In the genomic region with DNA sequence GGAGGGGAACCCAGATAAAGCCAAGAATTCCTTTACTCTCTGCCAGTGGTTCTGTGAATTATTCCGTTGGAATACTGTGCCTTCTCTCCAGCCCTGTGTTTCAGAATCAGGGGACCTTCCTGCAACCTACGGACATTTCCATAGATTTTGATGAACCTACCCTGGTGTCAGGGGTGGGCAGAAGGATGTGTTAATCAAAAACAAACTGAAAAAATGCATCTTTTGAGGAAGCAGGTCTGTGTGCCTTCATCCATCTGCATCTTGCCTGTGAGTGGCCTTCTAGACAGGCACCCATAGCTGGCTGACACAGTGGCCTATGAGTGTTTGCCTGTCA, we compare ENCODE assay signal across 1 cellular context.
TF ChIP-seq lines count a peak whose summit lies in the region.

No MANE protein-coding gene starts in this region.

TF ChIP-seq in GM23338, 12 proteins besides CTCF, POLR2A, EP300 and RAD21 (continued from another document):
- TF ChIP-seq, protein P1, sequence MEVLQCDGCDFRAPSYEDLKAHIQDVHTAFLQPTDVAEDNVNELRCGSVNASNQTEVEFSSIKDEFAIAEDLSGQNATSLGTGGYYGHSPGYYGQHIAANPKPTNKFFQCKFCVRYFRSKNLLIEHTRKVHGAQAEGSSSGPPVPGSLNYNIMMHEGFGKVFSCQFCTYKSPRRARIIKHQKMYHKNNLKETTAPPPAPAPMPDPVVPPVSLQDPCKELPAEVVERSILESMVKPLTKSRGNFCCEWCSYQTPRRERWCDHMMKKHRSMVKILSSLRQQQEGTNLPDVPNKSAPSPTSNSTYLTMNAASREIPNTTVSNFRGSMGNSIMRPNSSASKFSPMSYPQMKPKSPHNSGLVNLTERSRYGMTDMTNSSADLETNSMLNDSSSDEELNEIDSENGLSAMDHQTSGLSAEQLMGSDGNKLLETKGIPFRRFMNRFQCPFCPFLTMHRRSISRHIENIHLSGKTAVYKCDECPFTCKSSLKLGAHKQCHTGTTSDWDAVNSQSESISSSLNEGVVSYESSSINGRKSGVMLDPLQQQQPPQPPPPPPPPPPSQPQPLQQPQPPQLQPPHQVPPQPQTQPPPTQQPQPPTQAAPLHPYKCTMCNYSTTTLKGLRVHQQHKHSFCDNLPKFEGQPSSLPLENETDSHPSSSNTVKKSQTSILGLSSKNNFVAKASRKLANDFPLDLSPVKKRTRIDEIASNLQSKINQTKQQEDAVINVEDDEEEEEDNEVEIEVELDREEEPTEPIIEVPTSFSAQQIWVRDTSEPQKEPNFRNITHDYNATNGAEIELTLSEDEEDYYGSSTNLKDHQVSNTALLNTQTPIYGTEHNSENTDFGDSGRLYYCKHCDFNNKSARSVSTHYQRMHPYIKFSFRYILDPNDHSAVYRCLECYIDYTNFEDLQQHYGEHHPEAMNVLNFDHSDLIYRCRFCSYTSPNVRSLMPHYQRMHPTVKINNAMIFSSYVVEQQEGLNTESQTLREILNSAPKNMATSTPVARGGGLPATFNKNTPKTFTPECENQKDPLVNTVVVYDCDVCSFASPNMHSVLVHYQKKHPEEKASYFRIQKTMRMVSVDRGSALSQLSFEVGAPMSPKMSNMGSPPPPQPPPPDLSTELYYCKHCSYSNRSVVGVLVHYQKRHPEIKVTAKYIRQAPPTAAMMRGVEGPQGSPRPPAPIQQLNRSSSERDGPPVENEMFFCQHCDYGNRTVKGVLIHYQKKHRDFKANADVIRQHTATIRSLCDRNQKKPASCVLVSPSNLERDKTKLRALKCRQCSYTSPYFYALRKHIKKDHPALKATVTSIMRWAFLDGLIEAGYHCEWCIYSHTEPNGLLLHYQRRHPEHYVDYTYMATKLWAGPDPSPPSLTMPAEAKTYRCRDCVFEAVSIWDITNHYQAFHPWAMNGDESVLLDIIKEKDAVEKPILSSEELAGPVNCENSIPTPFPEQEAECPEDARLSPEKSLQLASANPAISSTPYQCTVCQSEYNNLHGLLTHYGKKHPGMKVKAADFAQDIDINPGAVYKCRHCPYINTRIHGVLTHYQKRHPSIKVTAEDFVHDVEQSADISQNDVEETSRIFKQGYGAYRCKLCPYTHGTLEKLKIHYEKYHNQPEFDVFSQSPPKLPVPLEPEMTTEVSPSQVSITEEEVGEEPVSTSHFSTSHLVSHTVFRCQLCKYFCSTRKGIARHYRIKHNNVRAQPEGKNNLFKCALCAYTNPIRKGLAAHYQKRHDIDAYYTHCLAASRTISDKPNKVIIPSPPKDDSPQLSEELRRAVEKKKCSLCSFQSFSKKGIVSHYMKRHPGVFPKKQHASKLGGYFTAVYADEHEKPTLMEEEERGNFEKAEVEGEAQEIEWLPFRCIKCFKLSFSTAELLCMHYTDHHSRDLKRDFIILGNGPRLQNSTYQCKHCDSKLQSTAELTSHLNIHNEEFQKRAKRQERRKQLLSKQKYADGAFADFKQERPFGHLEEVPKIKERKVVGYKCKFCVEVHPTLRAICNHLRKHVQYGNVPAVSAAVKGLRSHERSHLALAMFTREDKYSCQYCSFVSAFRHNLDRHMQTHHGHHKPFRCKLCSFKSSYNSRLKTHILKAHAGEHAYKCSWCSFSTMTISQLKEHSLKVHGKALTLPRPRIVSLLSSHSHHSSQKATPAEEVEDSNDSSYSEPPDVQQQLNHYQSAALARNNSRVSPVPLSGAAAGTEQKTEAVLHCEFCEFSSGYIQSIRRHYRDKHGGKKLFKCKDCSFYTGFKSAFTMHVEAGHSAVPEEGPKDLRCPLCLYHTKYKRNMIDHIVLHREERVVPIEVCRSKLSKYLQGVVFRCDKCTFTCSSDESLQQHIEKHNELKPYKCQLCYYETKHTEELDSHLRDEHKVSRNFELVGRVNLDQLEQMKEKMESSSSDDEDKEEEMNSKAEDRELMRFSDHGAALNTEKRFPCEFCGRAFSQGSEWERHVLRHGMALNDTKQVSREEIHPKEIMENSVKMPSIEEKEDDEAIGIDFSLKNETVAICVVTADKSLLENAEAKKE (CRISPR knock-in tag; IDR thresholded peaks at IDR 0.05) = no peak
- TF ChIP-seq EZH2phosphoT487 (IDR thresholded peaks at IDR 0.05; ENCODE audit: unreplicated experiment) = no peak
- TF ChIP-seq STAT1 (IDR thresholded peaks at IDR 0.05; ENCODE audit: unreplicated experiment) = no peak
- TF ChIP-seq, protein P2, sequence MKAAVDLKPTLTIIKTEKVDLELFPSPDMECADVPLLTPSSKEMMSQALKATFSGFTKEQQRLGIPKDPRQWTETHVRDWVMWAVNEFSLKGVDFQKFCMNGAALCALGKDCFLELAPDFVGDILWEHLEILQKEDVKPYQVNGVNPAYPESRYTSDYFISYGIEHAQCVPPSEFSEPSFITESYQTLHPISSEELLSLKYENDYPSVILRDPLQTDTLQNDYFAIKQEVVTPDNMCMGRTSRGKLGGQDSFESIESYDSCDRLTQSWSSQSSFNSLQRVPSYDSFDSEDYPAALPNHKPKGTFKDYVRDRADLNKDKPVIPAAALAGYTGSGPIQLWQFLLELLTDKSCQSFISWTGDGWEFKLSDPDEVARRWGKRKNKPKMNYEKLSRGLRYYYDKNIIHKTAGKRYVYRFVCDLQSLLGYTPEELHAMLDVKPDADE (IDR thresholded peaks at IDR 0.05) = no peak; the same call in 1 of the 2 replicates
- TF ChIP-seq ZNF114 (CRISPR knock-in tag; IDR thresholded peaks at IDR 0.05) = no peak
- no peak for TF ChIP-seq ZNF331 (CRISPR knock-in tag; IDR thresholded peaks at IDR 0.05; ENCODE audit: low read depth)
- no peak for TF ChIP-seq NANOG (IDR thresholded peaks at IDR 0.05; ENCODE audit: borderline replicate concordance)
- TF ChIP-seq, protein P3, sequence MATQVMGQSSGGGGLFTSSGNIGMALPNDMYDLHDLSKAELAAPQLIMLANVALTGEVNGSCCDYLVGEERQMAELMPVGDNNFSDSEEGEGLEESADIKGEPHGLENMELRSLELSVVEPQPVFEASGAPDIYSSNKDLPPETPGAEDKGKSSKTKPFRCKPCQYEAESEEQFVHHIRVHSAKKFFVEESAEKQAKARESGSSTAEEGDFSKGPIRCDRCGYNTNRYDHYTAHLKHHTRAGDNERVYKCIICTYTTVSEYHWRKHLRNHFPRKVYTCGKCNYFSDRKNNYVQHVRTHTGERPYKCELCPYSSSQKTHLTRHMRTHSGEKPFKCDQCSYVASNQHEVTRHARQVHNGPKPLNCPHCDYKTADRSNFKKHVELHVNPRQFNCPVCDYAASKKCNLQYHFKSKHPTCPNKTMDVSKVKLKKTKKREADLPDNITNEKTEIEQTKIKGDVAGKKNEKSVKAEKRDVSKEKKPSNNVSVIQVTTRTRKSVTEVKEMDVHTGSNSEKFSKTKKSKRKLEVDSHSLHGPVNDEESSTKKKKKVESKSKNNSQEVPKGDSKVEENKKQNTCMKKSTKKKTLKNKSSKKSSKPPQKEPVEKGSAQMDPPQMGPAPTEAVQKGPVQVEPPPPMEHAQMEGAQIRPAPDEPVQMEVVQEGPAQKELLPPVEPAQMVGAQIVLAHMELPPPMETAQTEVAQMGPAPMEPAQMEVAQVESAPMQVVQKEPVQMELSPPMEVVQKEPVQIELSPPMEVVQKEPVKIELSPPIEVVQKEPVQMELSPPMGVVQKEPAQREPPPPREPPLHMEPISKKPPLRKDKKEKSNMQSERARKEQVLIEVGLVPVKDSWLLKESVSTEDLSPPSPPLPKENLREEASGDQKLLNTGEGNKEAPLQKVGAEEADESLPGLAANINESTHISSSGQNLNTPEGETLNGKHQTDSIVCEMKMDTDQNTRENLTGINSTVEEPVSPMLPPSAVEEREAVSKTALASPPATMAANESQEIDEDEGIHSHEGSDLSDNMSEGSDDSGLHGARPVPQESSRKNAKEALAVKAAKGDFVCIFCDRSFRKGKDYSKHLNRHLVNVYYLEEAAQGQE (IDR thresholded peaks at IDR 0.05; ENCODE audit: unreplicated experiment) = no peak
